12 cellular contexts compared by ENCODE assay signal in the genomic region with DNA sequence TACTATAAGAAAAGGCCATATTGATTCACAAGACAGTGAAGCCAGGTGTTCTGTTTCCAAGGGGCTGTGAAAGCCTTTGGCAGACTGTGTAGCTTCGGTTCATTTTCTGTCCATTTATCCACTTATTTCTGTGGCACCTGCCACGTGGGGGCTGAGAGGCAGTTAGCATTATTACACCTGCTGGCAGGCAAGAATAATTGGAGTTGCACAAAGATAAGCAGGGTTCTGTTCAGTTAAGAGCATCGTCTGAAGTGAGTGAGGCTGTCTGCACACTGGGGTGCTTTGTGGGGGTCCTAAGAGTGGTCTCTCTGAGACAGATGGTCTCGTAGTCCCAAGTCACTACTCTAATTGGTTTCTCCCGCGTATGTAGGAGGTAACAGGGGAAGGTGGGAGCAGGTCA.
DNase-seq lines count a peak whose midpoint lies in the region; ATAC-seq and TF ChIP-seq lines count a peak whose summit lies in the region.
"Had no signal": no experiment of that assay in that cellular context is flagged by ENCODE, and none has a peak within 500 bp of the region (broad histone marks: within the 10 kb centered on the region; RNA-seq: fewer than 3 reads in every experiment).

No MANE protein-coding gene starts in this region.

- H3K4me1 Mint-ChIP-seq in activated CD8-positive, alpha-beta memory T cell treated with anti-CD3 and anti-CD28 coated beads, Interleukin-2, amount 10 ng/mL, durations not matched to agents 7 days and 5 days: peaks cover 75% of the 10 kb centered on the region
- H3K4me1 Mint-ChIP-seq in naive thymus-derived CD4-positive, alpha-beta T cell: peaks cover 66 to 99% (median 87%) of the 10 kb centered on the region in 7 donors

- H3K9me2 ChIP-seq in PC-3 (replicated peaks; ENCODE audit: low read length): no peaks in the 10 kb centered on the region

- H3K4me3 Mint-ChIP-seq in activated CD8-positive, alpha-beta memory T cell treated with anti-CD3 and anti-CD28 coated beads, Interleukin-2, amount 10 ng/mL, durations not matched to agents 7 days and 5 days: no peak overlapping the region
- H3K4me3 Mint-ChIP-seq in naive thymus-derived CD4-positive, alpha-beta T cell: peak overlapping the region in 9 of 10 donors; percentile 32 to 74 (median 61)

- POLR2A ChIA-PET in PC-3 (lab: Charles Lee; ENCODE audit: unreplicated experiment): no interaction called here
- POLR2A ChIA-PET in naive thymus-derived CD4-positive, alpha-beta T cell (lab: Charles Lee): interaction anchor here (0.6 to 3.3 kb wide), 21 partner anchors 9 to 1118 kb away, joined by 3 to 48 read pairs (median 4); partner anchors contain the start of gene FYN

- no peak for TF ChIP-seq CTCF in PC-3 (conservative IDR thresholded peaks at IDR 0.05; ENCODE audit: low read depth, low read length)
- TF ChIP-seq CTCF in upper lobe of left lung (IDR thresholded peaks at IDR 0.05): no peak

- H3K4me3 ChIP-seq in PC-3 (ENCODE audit: low read length): no peak overlapping the region
- no peak overlapping the region for H3K4me3 ChIP-seq in naive thymus-derived CD4-positive, alpha-beta T cell (ENCODE audit: low read length)
- H3K4me3 ChIP-seq in upper lobe of left lung: no peak overlapping the region

- H3K4me1 ChIP-seq in PC-3 (ENCODE audit: insufficient read depth, low read length) (peaks cover 24% of the 10 kb centered on the region), upper lobe of left lung (peaks cover 0 to 20% (median 6%) of the 10 kb centered on the region in 4 donors)
- H3K4me1 ChIP-seq in naive thymus-derived CD4-positive, alpha-beta T cell (ENCODE audit: control insufficient read depth in 2 of 2, insufficient read depth in 2 of 2, low read length in 2 of 2): peaks cover 45 to 83% of the 10 kb centered on the region in 2 donors

- no peak for ATAC-seq in activated CD8-positive, alpha-beta memory T cell treated with anti-CD3 and anti-CD28 coated beads, Interleukin-2, amount 10 ng/mL, durations not matched to agents 7 days and 5 days
- ATAC-seq in PC-3 (no peak), upper lobe of left lung (ENCODE audit: low FRiP score in 2 of 2) (no peak)
- no peak for ATAC-seq in naive thymus-derived CD4-positive, alpha-beta T cell

- CTCF ChIA-PET in activated CD8-positive, alpha-beta memory T cell treated with anti-CD3 and anti-CD28 coated beads, Interleukin-2, amount 10 ng/mL, durations not matched to agents 7 days and 5 days (lab: Charles Lee): interaction anchor here (1.0 to 3.3 kb wide), 10 partner anchors 35 to 283 kb away, joined by 3 to 23 read pairs (median 4); partner anchors contain the start of gene FYN
- CTCF ChIA-PET in PC-3 (lab: Charles Lee): no interaction called here
- CTCF ChIA-PET in naive thymus-derived CD4-positive, alpha-beta T cell (lab: Charles Lee): interaction anchor here (0.9 to 3.9 kb wide), 10 partner anchors 10 to 283 kb away, joined by 3 to 26 read pairs (median 4); partner anchors contain the start of gene FYN

- no peaks in the 10 kb centered on the region for H3K27me3 Mint-ChIP-seq in activated CD8-positive, alpha-beta memory T cell treated with anti-CD3 and anti-CD28 coated beads, Interleukin-2, amount 10 ng/mL, durations not matched to agents 7 days and 5 days
- no peaks in the 10 kb centered on the region for H3K27me3 Mint-ChIP-seq in naive thymus-derived CD4-positive, alpha-beta T cell

- no peak overlapping the region for H3K4me2 ChIP-seq in PC-3 (ENCODE audit: low read length)

- no TSS peak for BruUV-seq in PC-3 (replicated peaks; lab: Mats Ljungman, UMichigan)

- no peak overlapping the region for H2AFZ ChIP-seq in PC-3 (ENCODE audit: low read length)

- no peak for TF ChIP-seq POLR2A in upper lobe of left lung (IDR thresholded peaks at IDR 0.05)

- peak overlapping the region; percentile 34; the same call in 1 of the 2 replicates for H3K27ac ChIP-seq in PC-3 (ENCODE audit: low read length)
- peak overlapping the region; percentile 67 for H3K27ac ChIP-seq in naive thymus-derived CD4-positive, alpha-beta T cell (ENCODE audit: low read depth, low read length)
- no peak overlapping the region for H3K27ac ChIP-seq in upper lobe of left lung
- H3K27ac ChIP-seq: WERI-Rb-1 had no signal

- intact Hi-C loops in PC-3 (cut with micrococcal nuclease): no loop called here
- intact Hi-C loops in naive thymus-derived CD4-positive, alpha-beta T cell (cut with micrococcal nuclease): loop anchor here in 1 of 2 donors (1.0 to 10.0 kb wide), 5 partner anchors 21 to 734 kb away; partner anchors contain the start of gene FYN

- no peaks in the 10 kb centered on the region for H4K20me1 ChIP-seq in PC-3 (ENCODE audit: low read length)

- H3K9me3 ChIP-seq in PC-3 (ENCODE audit: low read length): no peaks in the 10 kb centered on the region
- no peaks in the 10 kb centered on the region for H3K9me3 ChIP-seq in naive thymus-derived CD4-positive, alpha-beta T cell (ENCODE audit: control insufficient read depth in 2 of 3, low read length in 3 of 3)
- H3K9me3 ChIP-seq in upper lobe of left lung: no peaks in the 10 kb centered on the region

- H3K27me3 ChIP-seq in PC-3 (ENCODE audit: low read length) (no peaks in the 10 kb centered on the region), upper lobe of left lung (no peaks in the 10 kb centered on the region)
- no peaks in the 10 kb centered on the region for H3K27me3 ChIP-seq in naive thymus-derived CD4-positive, alpha-beta T cell (ENCODE audit: control insufficient read depth in 2 of 2, insufficient read depth in 2 of 2, low read length in 2 of 2)

- no peak for DNase-seq in activated CD8-positive, alpha-beta memory T cell treated with anti-CD3 and anti-CD28 coated beads, Interleukin-2, amount 10 ng/mL, durations not matched to agents 7 days and 5 days
- no peak for DNase-seq in activated CD8-positive, alpha-beta memory T cell treated with anti-CD3 and anti-CD28 coated beads, Interleukin-2, amount 50 U/mL, for 4 hours
- peak; percentile 57 for DNase-seq in NCI-H128 (lab: John Stamatoyannopoulos, UW; ENCODE audit: unreplicated experiment)
- DNase-seq in PC-3: no peak
- no peak for DNase-seq in naive thymus-derived CD4-positive, alpha-beta T cell
- no peak for DNase-seq in OCI-M2 (lab: John Stamatoyannopoulos, UW; ENCODE audit: unreplicated experiment)
- no peak for DNase-seq in upper lobe of left lung
- no peak for DNase-seq in NOMO-1 (lab: John Stamatoyannopoulos, UW; ENCODE audit: unreplicated experiment in 2 of 2)
- DNase-seq: cortex of kidney, mesendoderm, SIG-M5, WERI-Rb-1 had no signal

- no peaks in the 10 kb centered on the region for H3K36me3 ChIP-seq in PC-3 (ENCODE audit: low read depth, low read length)
- H3K36me3 ChIP-seq in naive thymus-derived CD4-positive, alpha-beta T cell (ENCODE audit: control insufficient read depth in 2 of 3, insufficient read depth in 3 of 3, low read length in 3 of 3): no peaks in the 10 kb centered on the region
- H3K36me3 ChIP-seq in upper lobe of left lung: no peaks in the 10 kb centered on the region
- H3K36me3 ChIP-seq: WERI-Rb-1 had no signal

- peaks cover 3% of the 10 kb centered on the region for H3K9me3 Mint-ChIP-seq in activated CD8-positive, alpha-beta memory T cell treated with anti-CD3 and anti-CD28 coated beads, Interleukin-2, amount 10 ng/mL, durations not matched to agents 7 days and 5 days (ENCODE audit: low read depth)
- H3K9me3 Mint-ChIP-seq in naive thymus-derived CD4-positive, alpha-beta T cell: peaks cover 0 to 7% (median 0%) of the 10 kb centered on the region in 11 donors

- H3F3A ChIP-seq in PC-3 (ENCODE audit: low read length, unreplicated experiment): no peaks in the 10 kb centered on the region

- TF ChIP-seq EP300 in upper lobe of left lung (IDR thresholded peaks at IDR 0.05): no peak

- WGBS in upper lobe of left lung, 2 donors: 72 to 78% methylated on average over 6 of the region's 6 CpGs

- peak overlapping the region; percentile 78 for H3K27ac Mint-ChIP-seq in activated CD8-positive, alpha-beta memory T cell treated with anti-CD3 and anti-CD28 coated beads, Interleukin-2, amount 10 ng/mL, durations not matched to agents 7 days and 5 days
- H3K27ac Mint-ChIP-seq in naive thymus-derived CD4-positive, alpha-beta T cell: peak overlapping the region; percentile 74 to 98 (median 92)

- no peaks in the 10 kb centered on the region for H3K79me2 ChIP-seq in PC-3 (ENCODE audit: low read length)

- H3K36me3 Mint-ChIP-seq in activated CD8-positive, alpha-beta memory T cell treated with anti-CD3 and anti-CD28 coated beads, Interleukin-2, amount 10 ng/mL, durations not matched to agents 7 days and 5 days: peaks cover 3% of the 10 kb centered on the region
- H3K36me3 Mint-ChIP-seq in naive thymus-derived CD4-positive, alpha-beta T cell: peaks cover 0 to 13% (median 0%) of the 10 kb centered on the region in 5 donors

- no peak overlapping the region for H3K9ac ChIP-seq in PC-3 (ENCODE audit: low read length)

Comparison
In these comparisons a context has a peak if more than half of its experiments do, and no peak if none do; other contexts are left out.
1. H3K27ac ChIP-seq: peak in PC-3 (single experiment) and naive thymus-derived CD4-positive, alpha-beta T cell (single experiment); none in upper lobe of left lung (0 of 4).